ENCODE assay signal across 13 cellular contexts in genomic region chr20:32201977-32202363, GRCh38. TPM values are rescaled to one million over a fixed set of nuclear protein-coding genes. Genes with fewer than 3 reads are reported as not detected.
A peak's percentile ranks its signal among the peaks of the same experiment; 100 is the strongest.
DNase-seq lines count a peak whose midpoint lies in the region; ATAC-seq and TF ChIP-seq lines count a peak whose summit lies in the region.
"Had no signal": no experiment of that assay in that cellular context is flagged by ENCODE, and none has a peak within 500 bp of the region (broad histone marks: within the 10 kb centered on the region; RNA-seq: fewer than 3 reads in every experiment).

No MANE protein-coding gene starts in this region.

- peaks cover 74% of the 10 kb centered on the region for H3K4me1 Mint-ChIP-seq in activated T-helper 1 cell treated with anti-CD3 and anti-CD28 coated beads, Interleukin-12 subunit alpha, Interleukin-12 subunit beta, Interleukin-2, Interleukin-4 antibody, amounts not matched to agents 30 ng/mL and 10 ng/mL and 1 ng/mL, durations not matched to agents 14 hours and 24 hours and 36 hours (ENCODE audit: low read depth)

- peak overlapping the region; percentile 61 for H3K4me3 Mint-ChIP-seq in activated T-helper 1 cell treated with anti-CD3 and anti-CD28 coated beads, Interleukin-12 subunit alpha, Interleukin-12 subunit beta, Interleukin-2, Interleukin-4 antibody, amounts not matched to agents 30 ng/mL and 10 ng/mL and 1 ng/mL, durations not matched to agents 14 hours and 24 hours and 36 hours

- H2AFZ ChIP-seq in hepatocyte, result no peak overlapping the region

- peaks cover 100% of the 10 kb centered on the region for H3K79me2 ChIP-seq in hepatocyte

- DNase-seq in activated naive CD4-positive, alpha-beta T cell treated with anti-CD3 and anti-CD28 coated beads, Interleukin-2, amount 50 U/mL, for 72 hours (ENCODE audit: low spot score in 2 of 2), result no peak
- no peak for DNase-seq in activated naive CD4-positive, alpha-beta T cell treated with anti-CD3 and anti-CD28 coated beads, Interleukin-2, amount 50 U/mL, for 16 hours
- DNase-seq in activated T-helper 1 cell treated with anti-CD3 and anti-CD28 coated beads, Interleukin-12 subunit alpha, Interleukin-12 subunit beta, Interleukin-2, Interleukin-4 antibody, amounts not matched to agents 30 ng/mL and 10 ng/mL and 1 ng/mL, durations not matched to agents 14 hours and 24 hours and 36 hours (ENCODE audit: low spot score), result no peak
- DNase-seq in hepatocyte (ENCODE audit: low spot score) (no peak), stomach (no peak), AG08396 (ENCODE audit: low spot score) (no peak), transverse colon (no peak), T-helper 2 cell (no peak)
- DNase-seq: aorta, NCI-H1930, NCI-H748 treated with DMSO at 0.1 percent for 48 hours, SHP77 treated with DMSO at 0.1 percent for 48 hours had no signal

- H3K27ac ChIP-seq in hepatocyte (peak overlapping the region; percentile 99), stomach (peak overlapping the region in 4 of 5 donors; percentile 28 to 97 (median 92)), transverse colon (no peak overlapping the region)

- TF ChIP-seq EP300 in stomach (IDR thresholded peaks at IDR 0.05), result no peak
- TF ChIP-seq EP300 in transverse colon (IDR thresholded peaks at IDR 0.05; ENCODE audit: low read depth), result no peak

- no peak for TF ChIP-seq POLR2A in stomach (IDR thresholded peaks at IDR 0.05)
- TF ChIP-seq POLR2A in transverse colon (IDR thresholded peaks at IDR 0.05), result no peak

- no peaks in the 10 kb centered on the region for H3K27me3 ChIP-seq in hepatocyte
- H3K27me3 ChIP-seq in stomach, result no peaks in the 10 kb centered on the region
- no peaks in the 10 kb centered on the region for H3K27me3 ChIP-seq in transverse colon
- H3K27me3 ChIP-seq: vagina had no signal

- H3K36me3 Mint-ChIP-seq in activated naive CD4-positive, alpha-beta T cell treated with anti-CD3 and anti-CD28 coated beads, Interleukin-2, amount 50 U/mL, for 72 hours, result peaks cover 58 to 72% of the 10 kb centered on the region in 2 donors
- H3K36me3 Mint-ChIP-seq in activated T-helper 1 cell treated with anti-CD3 and anti-CD28 coated beads, Interleukin-12 subunit alpha, Interleukin-12 subunit beta, Interleukin-2, Interleukin-4 antibody, amounts not matched to agents 30 ng/mL and 10 ng/mL and 1 ng/mL, durations not matched to agents 14 hours and 24 hours and 36 hours (ENCODE audit: low read depth), result peaks cover 74% of the 10 kb centered on the region

- H3K4me1 ChIP-seq in hepatocyte (ENCODE audit: insufficient read depth), result peaks cover 64% of the 10 kb centered on the region
- peaks cover 64 to 88% (median 74%) of the 10 kb centered on the region in 4 donors for H3K4me1 ChIP-seq in stomach
- H3K4me1 ChIP-seq in transverse colon, result peaks cover 41 to 57% (median 45%) of the 10 kb centered on the region in 4 donors

- TF ChIP-seq CTCF in hepatocyte (IDR thresholded peaks at IDR 0.05; ENCODE audit: poor library complexity) (no peak), stomach (IDR thresholded peaks at IDR 0.05) (no peak), transverse colon (IDR thresholded peaks at IDR 0.05) (no peak)

- no peaks in the 10 kb centered on the region for H3K9me3 ChIP-seq in hepatocyte (ENCODE audit: low read depth)
- no peaks in the 10 kb centered on the region for H3K9me3 ChIP-seq in stomach
- H3K9me3 ChIP-seq in transverse colon, result no peaks in the 10 kb centered on the region
- H3K9me3 ChIP-seq: vagina had no signal

- H3K27me3 Mint-ChIP-seq in activated T-helper 1 cell treated with anti-CD3 and anti-CD28 coated beads, Interleukin-12 subunit alpha, Interleukin-12 subunit beta, Interleukin-2, Interleukin-4 antibody, amounts not matched to agents 30 ng/mL and 10 ng/mL and 1 ng/mL, durations not matched to agents 14 hours and 24 hours and 36 hours (ENCODE audit: insufficient read depth), result no peaks in the 10 kb centered on the region

- no peaks in the 10 kb centered on the region for H3K36me3 ChIP-seq in hepatocyte (replicated peaks; ENCODE audit: insufficient read depth, low read depth)
- H3K36me3 ChIP-seq in stomach, result peaks cover 39 to 52% (median 51%) of the 10 kb centered on the region in 4 donors
- peaks cover 0 to 30% (median 14%) of the 10 kb centered on the region in 4 donors for H3K36me3 ChIP-seq in transverse colon

- 94% methylated on average over 8 of the region's 8 CpGs for WGBS in hepatocyte (ENCODE audit: low lambda C conversion rate, missing lambda C conversion rate)
- WGBS in stomach, 5 donors, result 65 to 80% (median 70%) methylated on average over 8 of the region's 8 CpGs
- 68 to 71% methylated on average over 8 of the region's 8 CpGs for WGBS in transverse colon (ENCODE audit: low coverage in 1 of 2), 2 donors

- in situ Hi-C loops in transverse colon (cut with MboI; ENCODE audit: low pct_ligation_motif_present in 1 of 4, low pct_unique_long_range_greater_than_20kb in 1 of 4, low sequenced_read_pairs in 3 of 4), result no loop called here

- no peaks in the 10 kb centered on the region for H3K9me3 Mint-ChIP-seq in activated naive CD4-positive, alpha-beta T cell treated with anti-CD3 and anti-CD28 coated beads, Interleukin-2, amount 50 U/mL, for 72 hours
- H3K9me3 Mint-ChIP-seq in activated T-helper 1 cell treated with anti-CD3 and anti-CD28 coated beads, Interleukin-12 subunit alpha, Interleukin-12 subunit beta, Interleukin-2, Interleukin-4 antibody, amounts not matched to agents 30 ng/mL and 10 ng/mL and 1 ng/mL, durations not matched to agents 14 hours and 24 hours and 36 hours, result no peaks in the 10 kb centered on the region

- H3K4me3 ChIP-seq in hepatocyte (no peak overlapping the region), stomach (no peak overlapping the region), transverse colon (no peak overlapping the region)
- H3K4me3 ChIP-seq: vagina had no signal

- no peak for ATAC-seq in activated naive CD4-positive, alpha-beta T cell treated with anti-CD3 and anti-CD28 coated beads, Interleukin-2, amount 50 U/mL, for 72 hours

- H3K9me2 ChIP-seq in hepatocyte (replicated peaks; ENCODE audit: insufficient read depth), result no peaks in the 10 kb centered on the region

- H3K27ac Mint-ChIP-seq in activated naive CD4-positive, alpha-beta T cell treated with anti-CD3 and anti-CD28 coated beads, Interleukin-2, amount 50 U/mL, for 72 hours, result peak overlapping the region; percentile 97 to 98
- H3K27ac Mint-ChIP-seq in activated T-helper 1 cell treated with anti-CD3 and anti-CD28 coated beads, Interleukin-12 subunit alpha, Interleukin-12 subunit beta, Interleukin-2, Interleukin-4 antibody, amounts not matched to agents 30 ng/mL and 10 ng/mL and 1 ng/mL, durations not matched to agents 14 hours and 24 hours and 36 hours, result peak overlapping the region; percentile 72

- H4K20me1 ChIP-seq in hepatocyte (ENCODE audit: insufficient read depth, poor library complexity, severe bottlenecking), result peaks cover 54% of the 10 kb centered on the region

- peak overlapping the region; percentile 90 for H3K4me2 ChIP-seq in hepatocyte

- intact Hi-C loops in activated T-helper 1 cell treated with anti-CD3 and anti-CD28 coated beads, Interleukin-12 subunit alpha, Interleukin-12 subunit beta, Interleukin-2, Interleukin-4 antibody, amounts not matched to agents 30 ng/mL and 10 ng/mL and 1 ng/mL, durations not matched to agents 14 hours and 24 hours and 36 hours (cut with micrococcal nuclease), result loop anchor here (5.0 to 10.0 kb wide), 4 partner anchors 317 to 1793 kb away; partner anchors contain the start of gene RALY
- intact Hi-C loops in stomach (cut with DNase I; ENCODE audit: low total_unique reads) (no loop called here), transverse colon (cut with DNase I; ENCODE audit: low total_unique reads) (no loop called here)

RNA-seq across cellular contexts. Expression of gene PLAGL2, which starts 5.6 kb away (rescaled TPM):
- 10 to 100 TPM; 51.3 to 65.2 TPM for total RNA-seq in activated naive CD4-positive, alpha-beta T cell treated with anti-CD3 and anti-CD28 coated beads, Interleukin-2, amount 50 U/mL, for 72 hours
- total RNA-seq in activated T-helper 1 cell treated with anti-CD3 and anti-CD28 coated beads, Interleukin-12 subunit alpha, Interleukin-12 subunit beta, Interleukin-2, Interleukin-4 antibody, amounts not matched to agents 30 ng/mL and 10 ng/mL and 1 ng/mL, durations not matched to agents 14 hours and 24 hours and 36 hours, result 123 and 126 TPM in 2 replicates
- total RNA-seq in hepatocyte (41.1 and 44.6 TPM in 2 replicates), stomach (10 to 100 TPM in 2 of 5 donors, 1 to 10 TPM in 3; 1.8 to 20.0 (median 7.2) TPM), transverse colon (10 to 100 TPM in 2 of 4 donors, 1 to 10 TPM in 2; 6.6 to 24.9 (median 11.8) TPM)
- polyA plus RNA-seq in hepatocyte (31.7 and 39.7 TPM in 2 replicates), stomach (1 to 10 TPM; 2.6 to 3.1 (median 3.1) TPM)

RNA-seq across cellular contexts. Expression of gene POFUT1, which starts 5.7 kb away (rescaled TPM):
- 10 to 100 TPM; 18.7 to 39.7 TPM for total RNA-seq in activated naive CD4-positive, alpha-beta T cell treated with anti-CD3 and anti-CD28 coated beads, Interleukin-2, amount 50 U/mL, for 72 hours
- 69.0 and 73.0 TPM in 2 replicates for total RNA-seq in activated T-helper 1 cell treated with anti-CD3 and anti-CD28 coated beads, Interleukin-12 subunit alpha, Interleukin-12 subunit beta, Interleukin-2, Interleukin-4 antibody, amounts not matched to agents 30 ng/mL and 10 ng/mL and 1 ng/mL, durations not matched to agents 14 hours and 24 hours and 36 hours
- total RNA-seq in hepatocyte (81.4 and 87.3 TPM in 2 replicates), stomach (10 to 100 TPM in 4 of 5 donors, 1 to 10 TPM in 1; 2.3 to 33.8 (median 15.6) TPM), transverse colon (10 to 100 TPM; 13.8 to 96.1 (median 49.6) TPM)
- polyA plus RNA-seq in hepatocyte (39.4 and 42.0 TPM in 2 replicates), stomach (1 to 10 TPM; 4.9 to 8.2 (median 7.8) TPM)

Comparison
In these comparisons a context has a peak if more than half of its experiments do, and no peak if none do; other contexts are left out.
1. H3K27ac ChIP-seq: peak in hepatocyte (single experiment) and stomach (4 of 5); none in transverse colon (0 of 4).